In the genomic region with DNA sequence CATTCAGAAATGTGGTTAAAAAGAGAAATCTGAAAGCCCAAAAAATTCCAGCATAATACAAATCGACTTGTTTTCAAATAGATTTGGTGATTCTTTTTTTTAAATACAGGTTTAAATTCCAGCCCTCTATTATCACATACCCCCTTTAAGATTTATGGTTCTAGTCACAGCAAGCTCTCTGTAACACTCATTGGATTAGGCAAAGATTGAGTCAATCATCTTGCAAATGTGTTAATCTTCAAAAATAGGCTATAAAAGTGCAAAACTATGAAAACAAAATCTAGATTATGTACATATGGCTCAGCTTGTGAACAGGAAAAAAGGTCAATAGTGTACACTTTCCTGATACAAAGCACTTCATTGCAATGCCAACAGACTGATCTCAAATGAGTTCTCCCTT, we compare ENCODE assay signal across 18 cellular contexts.
"Had no signal": no experiment of that assay in that cellular context is flagged by ENCODE, and none has a peak within 500 bp of the region (broad histone marks: within the 10 kb centered on the region; RNA-seq: fewer than 3 reads in every experiment).

No MANE protein-coding gene starts in this region.

- H3K27ac Mint-ChIP-seq: activated CD4-positive, alpha-beta memory T cell treated with anti-CD3 and anti-CD28 coated beads, Interleukin-2, amount 10 ng/mL, durations not matched to agents 7 days and 5 days had no signal

- ATAC-seq: activated T-cell treated with anti-CD3 and anti-CD28 coated beads, Interleukin-2, amount 50 U/mL, for 4 hours; left cardiac atrium; naive thymus-derived CD4-positive, alpha-beta T cell; sciatic nerve had no signal

- H3K9me3 Mint-ChIP-seq: activated CD4-positive, alpha-beta memory T cell treated with anti-CD3 and anti-CD28 coated beads, Interleukin-2, amount 10 ng/mL, durations not matched to agents 7 days and 5 days; activated T-cell treated with anti-CD3 and anti-CD28 coated beads, Interleukin-2, amount 50 U/mL, for 4 hours; naive thymus-derived CD4-positive, alpha-beta T cell had no signal

- H3K4me1 ChIP-seq: ascending aorta, parathyroid adenoma, testis had no signal

- H3K27me3 Mint-ChIP-seq: activated CD4-positive, alpha-beta memory T cell treated with anti-CD3 and anti-CD28 coated beads, Interleukin-2, amount 10 ng/mL, durations not matched to agents 7 days and 5 days; naive thymus-derived CD4-positive, alpha-beta T cell had no signal

- H3K27ac ChIP-seq: ascending aorta, esophagus squamous epithelium, parathyroid adenoma, testis, upper lobe of left lung had no signal

- H3K4me3 Mint-ChIP-seq: activated CD4-positive, alpha-beta memory T cell treated with anti-CD3 and anti-CD28 coated beads, Interleukin-2, amount 10 ng/mL, durations not matched to agents 7 days and 5 days; activated T-cell treated with anti-CD3 and anti-CD28 coated beads, Interleukin-2, amount 50 U/mL, for 4 hours; naive thymus-derived CD4-positive, alpha-beta T cell had no signal

- H3K27me3 ChIP-seq: ascending aorta, esophagus squamous epithelium, testis, upper lobe of left lung had no signal

- H3K9me3 ChIP-seq: ascending aorta, esophagus squamous epithelium, testis, upper lobe of left lung had no signal

- DNase-seq: activated CD4-positive, alpha-beta memory T cell treated with anti-CD3 and anti-CD28 coated beads, Interleukin-2, amount 10 ng/mL, durations not matched to agents 7 days and 5 days; activated CD4-positive, alpha-beta T cell treated with anti-CD3 and anti-CD28 coated beads for 4 hours; activated gamma-delta T cell; activated T-cell treated with anti-CD3 and anti-CD28 coated beads, Interleukin-2, amount 50 U/mL, for 4 hours; cortex of kidney; effector CD8-positive, alpha-beta T cell; esophagus squamous epithelium; left cardiac atrium; mesenchymal stem cell; naive thymus-derived CD4-positive, alpha-beta T cell; stimulated activated CD4-positive, alpha-beta T cell treated with anti-CD3 and anti-CD28 coated beads, Interleukin-4, amount 100 ng/mL, for 1 hour; SW 1271; testis; upper lobe of left lung had no signal

- H3K4me3 ChIP-seq: ascending aorta, esophagus squamous epithelium, smooth muscle cell, testis, upper lobe of left lung had no signal
